ENCODE assay signal across 1 cellular context in the genomic region with DNA sequence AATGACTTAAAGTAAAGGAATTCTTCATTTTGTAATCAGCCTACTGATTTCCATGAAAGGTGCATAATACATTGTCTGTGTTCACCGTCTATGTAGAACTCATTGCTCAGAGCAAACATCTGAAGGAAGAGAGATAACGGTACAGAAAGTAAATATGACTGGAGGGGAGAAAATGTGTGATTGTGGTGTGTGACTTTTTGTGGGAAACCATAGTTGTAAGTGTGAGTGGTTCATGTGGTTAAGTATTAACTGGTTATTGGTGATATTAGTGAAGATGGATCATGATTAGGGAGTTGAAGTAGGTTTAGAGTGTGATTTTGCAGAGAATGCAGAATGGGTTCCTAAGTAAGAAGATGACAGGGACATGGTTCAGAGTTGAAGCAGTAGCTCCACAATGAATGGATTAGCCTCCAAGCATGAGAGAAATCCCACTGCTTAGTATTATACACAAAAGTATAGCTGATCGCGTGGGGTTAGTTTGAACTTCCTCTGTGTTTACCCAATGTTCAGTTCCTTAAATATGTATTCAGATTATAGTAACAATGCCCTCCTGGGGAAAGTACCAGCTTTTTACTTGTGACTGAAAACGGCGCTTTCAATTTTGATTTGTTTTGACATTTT.
TF ChIP-seq lines count a peak whose summit lies in the region.

No MANE protein-coding gene starts in this region.

TF ChIP-seq in HepG2, 621 proteins besides CTCF, POLR2A, EP300 and RAD21 (continued from another document and continues in another):
- TF ChIP-seq SNAPC4 (CRISPR knock-in tag; IDR thresholded peaks at IDR 0.05) (0 out of 2 replicates have a peak, but pooled peaks have one; percentile 47), BRCA1 (CRISPR knock-in tag; IDR thresholded peaks at IDR 0.05) (no peak), SIX1 (CRISPR knock-in tag; IDR thresholded peaks at IDR 0.05; ENCODE audit: borderline replicate concordance) (peak; percentile 68; the same call in 1 of the 2 replicates), FOXM1 (CRISPR knock-in tag; IDR thresholded peaks at IDR 0.05) (no peak), REL (CRISPR knock-in tag; conservative IDR thresholded peaks at IDR 0.05) (0 out of 2 replicates have a peak, but pooled peaks have one; percentile 57), SNRNP70 (IDR thresholded peaks at IDR 0.05; ENCODE audit: low read depth, low read length) (no peak), ZSCAN5A (CRISPR knock-in tag; IDR thresholded peaks at IDR 0.05; ENCODE audit: borderline replicate concordance) (peak; percentile 86; the same call in 1 of the 2 replicates), ZNF256 (CRISPR knock-in tag; conservative IDR thresholded peaks at IDR 0.05) (no peak), KDM6A (CRISPR knock-in tag; IDR thresholded peaks at IDR 0.05; ENCODE audit: low read depth) (peak; percentile 42; the same call in 1 of the 2 replicates), TBL1XR1 (IDR thresholded peaks at IDR 0.05; ENCODE audit: borderline replicate concordance, low read length, partially characterized antibody) (peak; percentile 70), SMYD3 (CRISPR knock-in tag; IDR thresholded peaks at IDR 0.05) (peak; percentile 63; the same call in 1 of the 2 replicates), PLRG1 (conservative IDR thresholded peaks at IDR 0.05) (no peak), NFKBIZ (CRISPR knock-in tag; IDR thresholded peaks at IDR 0.05) (peak; percentile 83), LCORL (IDR thresholded peaks at IDR 0.05) (0 out of 2 replicates have a peak, but pooled peaks have one; percentile 29), LCORL (CRISPR knock-in tag; IDR thresholded peaks at IDR 0.05) (no peak), NFIC (IDR thresholded peaks at IDR 0.05; ENCODE audit: low read length) (peak; percentile 89), FOSL2 (CRISPR knock-in tag; IDR thresholded peaks at IDR 0.05) (peak; percentile 82), NR2C2 (CRISPR knock-in tag; IDR thresholded peaks at IDR 0.05; ENCODE audit: borderline replicate concordance) (0 out of 2 replicates have a peak, but pooled peaks have one; percentile 43), HMG20B (CRISPR knock-in tag; conservative IDR thresholded peaks at IDR 0.05) (peak; percentile 95), CREB1 (IDR thresholded peaks at IDR 0.05) (no peak), CREB1 (CRISPR knock-in tag; IDR thresholded peaks at IDR 0.05) (peak; percentile 82), CEBPG (CRISPR knock-in tag; IDR thresholded peaks at IDR 0.05) (peak; percentile 81), KLF11 (CRISPR knock-in tag; IDR thresholded peaks at IDR 0.05) (0 out of 2 replicates have a peak, but pooled peaks have one; percentile 69), ZNF556 (CRISPR knock-in tag; IDR thresholded peaks at IDR 0.05; ENCODE audit: borderline replicate concordance) (peak; percentile 24; the same call in 1 of the 2 replicates), HMG20A (CRISPR knock-in tag; IDR thresholded peaks at IDR 0.05; ENCODE audit: borderline replicate concordance) (peak; percentile 95), FOXC1 (CRISPR knock-in tag; IDR thresholded peaks at IDR 0.05; ENCODE audit: borderline replicate concordance) (no peak), MED1 (CRISPR knock-in tag; IDR thresholded peaks at IDR 0.05) (peak; percentile 88), ZNF367 (CRISPR knock-in tag; IDR thresholded peaks at IDR 0.05; ENCODE audit: borderline replicate concordance) (no peak), DZIP1 (CRISPR knock-in tag; IDR thresholded peaks at IDR 0.05) (no peak), ZFP82 (CRISPR knock-in tag; IDR thresholded peaks at IDR 0.05; ENCODE audit: borderline replicate concordance) (0 out of 2 replicates have a peak, but pooled peaks have one; percentile 52), ZNF3 (CRISPR knock-in tag; IDR thresholded peaks at IDR 0.05) (no peak), TCF7 (IDR thresholded peaks at IDR 0.05; ENCODE audit: low read depth) (peak; percentile 83), HNF4G (IDR thresholded peaks at IDR 0.05; ENCODE audit: borderline replicate concordance, low read depth, low read length) (peak; percentile 7; the same call in 1 of the 2 replicates), HNF4G (CRISPR knock-in tag; IDR thresholded peaks at IDR 0.05; ENCODE audit: borderline replicate concordance, low read depth) (no peak), HOXA3 (CRISPR knock-in tag; IDR thresholded peaks at IDR 0.05) (peak; percentile 49; the same call in 1 of the 2 replicates), TBX3 (IDR thresholded peaks at IDR 0.05; ENCODE audit: borderline replicate concordance) (peak; percentile 80), ELF3 (CRISPR knock-in tag; IDR thresholded peaks at IDR 0.05) (peak; percentile 86)
- TF ChIP-seq, protein P1, sequence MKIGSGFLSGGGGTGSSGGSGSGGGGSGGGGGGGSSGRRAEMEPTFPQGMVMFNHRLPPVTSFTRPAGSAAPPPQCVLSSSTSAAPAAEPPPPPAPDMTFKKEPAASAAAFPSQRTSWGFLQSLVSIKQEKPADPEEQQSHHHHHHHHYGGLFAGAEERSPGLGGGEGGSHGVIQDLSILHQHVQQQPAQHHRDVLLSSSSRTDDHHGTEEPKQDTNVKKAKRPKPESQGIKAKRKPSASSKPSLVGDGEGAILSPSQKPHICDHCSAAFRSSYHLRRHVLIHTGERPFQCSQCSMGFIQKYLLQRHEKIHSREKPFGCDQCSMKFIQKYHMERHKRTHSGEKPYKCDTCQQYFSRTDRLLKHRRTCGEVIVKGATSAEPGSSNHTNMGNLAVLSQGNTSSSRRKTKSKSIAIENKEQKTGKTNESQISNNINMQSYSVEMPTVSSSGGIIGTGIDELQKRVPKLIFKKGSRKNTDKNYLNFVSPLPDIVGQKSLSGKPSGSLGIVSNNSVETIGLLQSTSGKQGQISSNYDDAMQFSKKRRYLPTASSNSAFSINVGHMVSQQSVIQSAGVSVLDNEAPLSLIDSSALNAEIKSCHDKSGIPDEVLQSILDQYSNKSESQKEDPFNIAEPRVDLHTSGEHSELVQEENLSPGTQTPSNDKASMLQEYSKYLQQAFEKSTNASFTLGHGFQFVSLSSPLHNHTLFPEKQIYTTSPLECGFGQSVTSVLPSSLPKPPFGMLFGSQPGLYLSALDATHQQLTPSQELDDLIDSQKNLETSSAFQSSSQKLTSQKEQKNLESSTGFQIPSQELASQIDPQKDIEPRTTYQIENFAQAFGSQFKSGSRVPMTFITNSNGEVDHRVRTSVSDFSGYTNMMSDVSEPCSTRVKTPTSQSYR (CRISPR knock-in tag; IDR thresholded peaks at IDR 0.05; ENCODE audit: borderline replicate concordance): peak; percentile 54; the same call in 1 of the 2 replicates
- TF ChIP-seq, protein P2, sequence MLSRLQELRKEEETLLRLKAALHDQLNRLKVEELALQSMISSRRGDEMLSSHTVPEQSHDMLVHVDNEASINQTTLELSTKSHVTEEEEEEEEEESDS (CRISPR knock-in tag; IDR thresholded peaks at IDR 0.05; ENCODE audit: borderline replicate concordance): no peak
- TF ChIP-seq, protein P3, sequence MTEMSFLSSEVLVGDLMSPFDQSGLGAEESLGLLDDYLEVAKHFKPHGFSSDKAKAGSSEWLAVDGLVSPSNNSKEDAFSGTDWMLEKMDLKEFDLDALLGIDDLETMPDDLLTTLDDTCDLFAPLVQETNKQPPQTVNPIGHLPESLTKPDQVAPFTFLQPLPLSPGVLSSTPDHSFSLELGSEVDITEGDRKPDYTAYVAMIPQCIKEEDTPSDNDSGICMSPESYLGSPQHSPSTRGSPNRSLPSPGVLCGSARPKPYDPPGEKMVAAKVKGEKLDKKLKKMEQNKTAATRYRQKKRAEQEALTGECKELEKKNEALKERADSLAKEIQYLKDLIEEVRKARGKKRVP (CRISPR knock-in tag; IDR thresholded peaks at IDR 0.05): peak in 1 of 2 experiments; percentile 66; a peak in 2 of 4 replicates
- TF ChIP-seq, protein P4, sequence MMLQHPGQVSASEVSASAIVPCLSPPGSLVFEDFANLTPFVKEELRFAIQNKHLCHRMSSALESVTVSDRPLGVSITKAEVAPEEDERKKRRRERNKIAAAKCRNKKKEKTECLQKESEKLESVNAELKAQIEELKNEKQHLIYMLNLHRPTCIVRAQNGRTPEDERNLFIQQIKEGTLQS (CRISPR knock-in tag; IDR thresholded peaks at IDR 0.05): peak; percentile 37; the same call in 1 of the 2 replicates
- TF ChIP-seq, protein P5, sequence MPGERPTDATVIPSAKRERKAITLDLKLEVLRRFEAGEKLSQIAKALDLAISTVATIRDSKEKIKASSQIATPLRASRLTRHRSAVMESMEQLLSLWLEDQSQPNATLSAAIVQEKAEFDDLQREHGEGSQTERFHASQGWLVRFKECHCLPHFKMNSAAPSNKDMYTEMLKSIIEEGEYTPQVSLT (CRISPR knock-in tag; IDR thresholded peaks at IDR 0.05; ENCODE audit: borderline replicate concordance, low read depth): no peak
